9 cellular contexts compared by ENCODE assay signal in genomic region chr4:151541438-151542071, GRCh38.
DNase-seq lines count a peak whose midpoint lies in the region; ATAC-seq and TF ChIP-seq lines count a peak whose summit lies in the region.
"Had no signal": no experiment of that assay in that cellular context is flagged by ENCODE, and none has a peak within 500 bp of the region (broad histone marks: within the 10 kb centered on the region; RNA-seq: fewer than 3 reads in every experiment).

No MANE protein-coding gene starts in this region.

- peak overlapping the region in 1 of 2 donors; percentile 16 for H3K4me3 ChIP-seq in cardiac fibroblast (replicated peaks in 1 of 2; ENCODE audit: low read depth in 2 of 2, low read length in 2 of 2)

- no peak for ATAC-seq in GM18498 (IDR thresholded peaks at IDR 0.05; ENCODE audit: unreplicated experiment)
- no peak for ATAC-seq in GM21737 (IDR thresholded peaks at IDR 0.05; ENCODE audit: unreplicated experiment)

- peaks cover 8% of the 10 kb centered on the region for H3K4me1 Mint-ChIP-seq in neural crest cell

- peak overlapping the region; percentile 77 for H3K27ac Mint-ChIP-seq in neural crest cell (ENCODE audit: unreplicated experiment)

- no peaks in the 10 kb centered on the region for H3K27me3 Mint-ChIP-seq in neural crest cell (ENCODE audit: low read depth)

- no peaks in the 10 kb centered on the region for H3K9me3 Mint-ChIP-seq in neural crest cell

- no peak overlapping the region for H3K4me3 Mint-ChIP-seq in neural crest cell

- no peaks in the 10 kb centered on the region for H3K36me3 Mint-ChIP-seq in neural crest cell (ENCODE audit: low read depth)

- DNase-seq in DMS153 treated with DMSO at 0.1 percent for 48 hours (lab: John Stamatoyannopoulos, UW; ENCODE audit: unreplicated experiment): peak; percentile 62
- peak; percentile 66 for DNase-seq in NCI-H2081 treated with DMSO at 0.1 percent for 48 hours (lab: John Stamatoyannopoulos, UW)
- peak; percentile 78 to 86 for DNase-seq in cardiac fibroblast (ENCODE audit: low read depth in 2 of 2)
- DNase-seq in neural crest cell (ENCODE audit: low read depth, low spot score): no peak
- no peak for DNase-seq in activated effector memory CD4-positive, alpha-beta T cell treated with Interleukin-2 at 50 U/mL for 16 hours
- no peak for DNase-seq in NCI-H82 treated with DMSO at 0.1 percent for 48 hours (lab: John Stamatoyannopoulos, UW; ENCODE audit: unreplicated experiment)
- DNase-seq: occipital lobe had no signal

- no peak for TF ChIP-seq CTCF in cardiac fibroblast (IDR thresholded peaks at IDR 0.05; ENCODE audit: low read depth, low read length)
- TF ChIP-seq CTCF in neural crest cell (conservative IDR thresholded peaks at IDR 0.05): no peak

Comparison
In these comparisons a context has a peak if more than half of its experiments do, and no peak if none do; other contexts are left out.
1. DNase-seq: peak in DMS153 treated with DMSO at 0.1 percent for 48 hours (single experiment), NCI-H2081 treated with DMSO at 0.1 percent for 48 hours (single experiment) and cardiac fibroblast (2 of 2); none in neural crest cell (single experiment), activated effector memory CD4-positive, alpha-beta T cell treated with Interleukin-2 at 50 U/mL for 16 hours (single experiment) and NCI-H82 treated with DMSO at 0.1 percent for 48 hours (single experiment).